In genomic region chr3:11509175-11510000, GRCh38 we compare ENCODE assay signal across 8 cellular contexts.
DNase-seq lines count a peak whose midpoint lies in the region; ATAC-seq and TF ChIP-seq lines count a peak whose summit lies in the region.

No MANE protein-coding gene starts in this region.

- H3K9me3 ChIP-seq in mucosa of stomach (ENCODE audit: control insufficient read depth, low read length) (no peaks in the 10 kb centered on the region), MM.1S (replicated peaks; ENCODE audit: insufficient read depth, low read length) (no peaks in the 10 kb centered on the region)

- peaks cover 36% of the 10 kb centered on the region for H3K4me1 ChIP-seq in mucosa of stomach (ENCODE audit: control insufficient read depth, insufficient read depth, low read length)
- no peaks in the 10 kb centered on the region for H3K4me1 ChIP-seq in MM.1S (ENCODE audit: low read length)

- H3K4me2 ChIP-seq in MM.1S (ENCODE audit: low read depth, low read length) = no peak overlapping the region

- DNase-seq in GM03348 (ENCODE audit: low spot score) (peak; percentile 88), NCI-H748 (lab: John Stamatoyannopoulos, UW; ENCODE audit: unreplicated experiment) (peak; percentile 86), epidermal melanocyte (ENCODE audit: insufficient read length, low spot score) (peak; percentile 85), MM.1S (no peak)

- H3K27ac ChIP-seq in MM.1S (ENCODE audit: low read length) = no peak overlapping the region

- H3K9ac ChIP-seq in mucosa of stomach (ENCODE audit: low read length) (no peak overlapping the region), MM.1S (ENCODE audit: low read length) (no peak overlapping the region)

- H3K9me2 ChIP-seq in MM.1S (replicated peaks; ENCODE audit: insufficient read depth, low read length) = no peaks in the 10 kb centered on the region

- ATAC-seq in GM18520 (IDR thresholded peaks at IDR 0.05; ENCODE audit: unreplicated experiment) = no peak
- no peak for ATAC-seq in GM21723 (IDR thresholded peaks at IDR 0.05; ENCODE audit: unreplicated experiment)
- no peak for ATAC-seq in GM18909 (IDR thresholded peaks at IDR 0.05; ENCODE audit: poor library complexity, unreplicated experiment)

- peak overlapping the region; percentile 9 for H3K4me3 ChIP-seq in mucosa of stomach (ENCODE audit: low read length)
- no peak overlapping the region for H3K4me3 ChIP-seq in MM.1S (ENCODE audit: low read length)

- H3K79me2 ChIP-seq in MM.1S (ENCODE audit: low read length) = no peaks in the 10 kb centered on the region

- TF ChIP-seq CTCF in MM.1S (IDR thresholded peaks at IDR 0.05; ENCODE audit: low read length) = no peak

- no peaks in the 10 kb centered on the region for H4K20me1 ChIP-seq in MM.1S (ENCODE audit: insufficient read depth, low read length)

- H3K27me3 ChIP-seq in mucosa of stomach (ENCODE audit: control insufficient read depth, insufficient read depth, low read length) (no peaks in the 10 kb centered on the region), MM.1S (replicated peaks; ENCODE audit: insufficient read depth, low read length) (no peaks in the 10 kb centered on the region)

- H2AFZ ChIP-seq in MM.1S (ENCODE audit: low read length) = no peak overlapping the region

- H3K36me3 ChIP-seq in mucosa of stomach (ENCODE audit: control insufficient read depth, insufficient read depth, low read length) (no peaks in the 10 kb centered on the region), MM.1S (replicated peaks; ENCODE audit: insufficient read depth, low read length) (no peaks in the 10 kb centered on the region)

- H3F3A ChIP-seq in MM.1S (ENCODE audit: insufficient read depth, low read length) = no peaks in the 10 kb centered on the region
